In the genomic region with DNA sequence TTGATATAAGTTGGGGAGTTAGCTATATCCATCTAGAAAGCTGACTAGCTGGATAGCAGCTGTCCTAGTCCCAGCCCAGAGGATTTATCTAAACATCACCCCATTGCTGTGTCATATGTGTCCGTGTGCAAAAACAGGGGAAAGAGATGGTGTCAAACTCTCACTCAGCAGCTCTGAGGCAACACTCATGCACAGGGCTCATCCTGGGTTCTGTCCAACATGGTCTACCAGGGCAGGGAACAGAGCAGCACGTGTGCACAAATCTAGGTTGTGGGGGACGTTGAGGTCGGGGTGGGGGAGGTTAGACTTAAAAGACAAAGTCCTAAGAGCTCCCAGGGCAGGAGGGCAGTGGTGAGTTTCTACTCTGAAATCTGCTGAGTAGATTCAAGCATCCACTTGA, we compare ENCODE assay signal across 9 cellular contexts. TPM values are rescaled to one million over a fixed set of nuclear protein-coding genes. Genes with fewer than 3 reads are reported as not detected.
DNase-seq lines count a peak whose midpoint lies in the region; ATAC-seq and TF ChIP-seq lines count a peak whose summit lies in the region.
"Had no signal": no experiment of that assay in that cellular context is flagged by ENCODE, and none has a peak within 500 bp of the region (broad histone marks: within the 10 kb centered on the region; RNA-seq: fewer than 3 reads in every experiment).

No MANE protein-coding gene starts in this region.

- peaks cover 8 to 33% of the 10 kb centered on the region in 2 donors for H3K4me1 ChIP-seq in lung (ENCODE audit: control insufficient read depth in 2 of 2, insufficient read depth in 2 of 2, low read length in 2 of 2)
- H3K4me1 ChIP-seq in tibial artery: peaks cover 0 to 48% (median 37%) of the 10 kb centered on the region in 4 donors

- H3K27ac Mint-ChIP-seq in activated T-cell treated with anti-CD3 and anti-CD28 coated beads, Interleukin-2, amount 50 U/mL, for 72 hours: peak overlapping the region; percentile 98

- WGBS in lung, 2 donors: 64 to 89% methylated on average over 4 of the region's 4 CpGs

- no peak for DNase-seq in activated T-cell treated with anti-CD3 and anti-CD28 coated beads, Interleukin-2, amount 50 U/mL, for 72 hours
- DNase-seq in activated T-cell treated with anti-CD3 and anti-CD28 coated beads, Interleukin-2, amount 50 U/mL, for 4 hours: no peak
- DNase-seq in brain microvascular endothelial cell (no peak), lung (ENCODE audit: low spot score) (no peak), tibial artery (no peak), NCI-H2029 treated with DMSO at 0.1 percent for 48 hours (lab: John Stamatoyannopoulos, UW) (no peak)
- no peak for DNase-seq in stimulated activated CD4-positive, alpha-beta T cell treated with anti-CD3 and anti-CD28 coated beads, Interleukin-2, amount 100 ng/mL, for 24 hours
- DNase-seq: NCI-H1417 treated with DMSO at 0.1 percent for 48 hours had no signal

- no peaks in the 10 kb centered on the region for H3K27me3 Mint-ChIP-seq in activated T-cell treated with anti-CD3 and anti-CD28 coated beads, Interleukin-2, amount 50 U/mL, for 72 hours (ENCODE audit: low read depth)
- no peaks in the 10 kb centered on the region for H3K27me3 Mint-ChIP-seq in activated T-cell treated with anti-CD3 and anti-CD28 coated beads, Interleukin-2, amount 50 U/mL, for 4 hours (ENCODE audit: low read depth)

- in situ Hi-C loops in brain microvascular endothelial cell (cut with HindIII; ENCODE audit: low pct_ligation_motif_present, low sequenced_read_pairs): no loop called here

- H3K27me3 ChIP-seq in brain microvascular endothelial cell (replicated peaks) (no peaks in the 10 kb centered on the region), lung (ENCODE audit: control insufficient read depth, insufficient read depth) (no peaks in the 10 kb centered on the region), tibial artery (no peaks in the 10 kb centered on the region)

- ATAC-seq in activated T-cell treated with anti-CD3 and anti-CD28 coated beads, Interleukin-2, amount 50 U/mL, for 72 hours (replicated peaks in 1 of 2): no peak
- no peak for ATAC-seq in activated T-cell treated with anti-CD3 and anti-CD28 coated beads, Interleukin-2, amount 50 U/mL, for 4 hours
- ATAC-seq in lung (ENCODE audit: insufficient read depth, low FRiP score) (no peak), GM18861 (IDR thresholded peaks at IDR 0.05; ENCODE audit: unreplicated experiment) (no peak)

- H3K27ac ChIP-seq in brain microvascular endothelial cell: peak overlapping the region; percentile 97
- H3K27ac ChIP-seq in lung (ENCODE audit: low read depth in 1 of 2, low read length in 1 of 2): peak overlapping the region; percentile 24 to 85
- peak overlapping the region; percentile 70 to 78 for H3K27ac ChIP-seq in tibial artery

- H3K9me3 ChIP-seq in lung (ENCODE audit: control insufficient read depth in 2 of 2, insufficient read depth in 1 of 2, low read length in 1 of 2) (no peaks in the 10 kb centered on the region), tibial artery (no peaks in the 10 kb centered on the region)

- no peak overlapping the region for H3K4me3 ChIP-seq in brain microvascular endothelial cell (ENCODE audit: low read depth, low read length)
- H3K4me3 ChIP-seq in lung: no peak overlapping the region
- no peak overlapping the region for H3K4me3 ChIP-seq in tibial artery

- peaks cover 48% of the 10 kb centered on the region for H3K4me1 Mint-ChIP-seq in activated T-cell treated with anti-CD3 and anti-CD28 coated beads, Interleukin-2, amount 50 U/mL, for 72 hours (ENCODE audit: low read depth)
- peaks cover 43% of the 10 kb centered on the region for H3K4me1 Mint-ChIP-seq in activated T-cell treated with anti-CD3 and anti-CD28 coated beads, Interleukin-2, amount 50 U/mL, for 4 hours (ENCODE audit: low read depth)

- TF ChIP-seq CTCF in brain microvascular endothelial cell (IDR thresholded peaks at IDR 0.05; ENCODE audit: low read depth, low read length, missing control alignments) (no peak), lung (IDR thresholded peaks at IDR 0.05; ENCODE audit: control extremely low read depth, extremely low read depth) (no peak), tibial artery (IDR thresholded peaks at IDR 0.05) (no peak)

- H3K36me3 Mint-ChIP-seq in activated T-cell treated with anti-CD3 and anti-CD28 coated beads, Interleukin-2, amount 50 U/mL, for 72 hours (ENCODE audit: insufficient read depth in 2 of 2): peaks cover 5 to 12% of the 10 kb centered on the region in 2 donors
- peaks cover 46% of the 10 kb centered on the region for H3K36me3 Mint-ChIP-seq in activated T-cell treated with anti-CD3 and anti-CD28 coated beads, Interleukin-2, amount 50 U/mL, for 4 hours (ENCODE audit: insufficient read depth)

- H3K36me3 ChIP-seq in brain microvascular endothelial cell (replicated peaks): peaks cover 47% of the 10 kb centered on the region
- H3K36me3 ChIP-seq in lung (ENCODE audit: control insufficient read depth in 2 of 2, insufficient read depth in 2 of 2, low read length in 2 of 2): peaks cover 21 to 51% of the 10 kb centered on the region in 2 donors
- peaks cover 34 to 90% (median 57%) of the 10 kb centered on the region in 3 donors for H3K36me3 ChIP-seq in tibial artery

- H3K4me3 Mint-ChIP-seq in activated T-cell treated with anti-CD3 and anti-CD28 coated beads, Interleukin-2, amount 50 U/mL, for 72 hours: no peak overlapping the region
- H3K4me3 Mint-ChIP-seq in activated T-cell treated with anti-CD3 and anti-CD28 coated beads, Interleukin-2, amount 50 U/mL, for 4 hours: no peak overlapping the region

- H3K9me3 Mint-ChIP-seq in activated T-cell treated with anti-CD3 and anti-CD28 coated beads, Interleukin-2, amount 50 U/mL, for 72 hours: no peaks in the 10 kb centered on the region
- no peaks in the 10 kb centered on the region for H3K9me3 Mint-ChIP-seq in activated T-cell treated with anti-CD3 and anti-CD28 coated beads, Interleukin-2, amount 50 U/mL, for 4 hours

- intact Hi-C loops in tibial artery (cut with DNase I; ENCODE audit: low total_unique reads): no loop called here

RNA-seq across cellular contexts. Expression of a gene that starts 16.2 kb away (rescaled TPM):
- 10 to 100 TPM; 64.8 to 71.4 TPM for total RNA-seq in activated T-cell treated with anti-CD3 and anti-CD28 coated beads, Interleukin-2, amount 50 U/mL, for 72 hours
- total RNA-seq in activated T-cell treated with anti-CD3 and anti-CD28 coated beads, Interleukin-2, amount 50 U/mL, for 4 hours: 10 to 100 TPM; 50.9 to 60.2 (median 57.8) TPM
- 10 to 100 TPM; 48.3 to 65.2 TPM for total RNA-seq in lung
- 10 to 100 TPM; 25.0 to 42.3 TPM for polyA plus RNA-seq in lung

RNA-seq across cellular contexts. Expression of a gene that starts 28.9 kb away (rescaled TPM):
- 10 to 100 TPM; 39.9 to 40.3 TPM for total RNA-seq in activated T-cell treated with anti-CD3 and anti-CD28 coated beads, Interleukin-2, amount 50 U/mL, for 72 hours
- 10 to 100 TPM; 25.3 to 27.5 (median 25.9) TPM for total RNA-seq in activated T-cell treated with anti-CD3 and anti-CD28 coated beads, Interleukin-2, amount 50 U/mL, for 4 hours
- total RNA-seq in lung: 10 to 100 TPM; 14.0 to 31.2 TPM
- 10 to 100 TPM in 1 of 2 donors, 1 to 10 TPM in 1; 9.6 to 13.7 TPM for polyA plus RNA-seq in lung

RNA-seq across cellular contexts. Expression of a gene that starts 36.1 kb away (rescaled TPM):
- total RNA-seq in activated T-cell treated with anti-CD3 and anti-CD28 coated beads, Interleukin-2, amount 50 U/mL, for 72 hours: 10 to 100 TPM; 67.6 to 95.4 TPM
- 10 to 100 TPM; 48.7 to 58.6 (median 50.9) TPM for total RNA-seq in activated T-cell treated with anti-CD3 and anti-CD28 coated beads, Interleukin-2, amount 50 U/mL, for 4 hours
- 10 to 100 TPM; 40.2 to 40.3 TPM for total RNA-seq in lung
- polyA plus RNA-seq in lung: 10 to 100 TPM; 16.6 to 29.0 TPM

RNA-seq across cellular contexts. Expression of a gene that starts 56.5 kb away (rescaled TPM):
- 100 to 1,000 TPM; 168 to 205 TPM for total RNA-seq in activated T-cell treated with anti-CD3 and anti-CD28 coated beads, Interleukin-2, amount 50 U/mL, for 72 hours
- 100 to 1,000 TPM; 336 to 368 (median 350) TPM for total RNA-seq in activated T-cell treated with anti-CD3 and anti-CD28 coated beads, Interleukin-2, amount 50 U/mL, for 4 hours
- total RNA-seq in lung: 100 to 1,000 TPM in 1 of 2 donors, 10 to 100 TPM in 1; 96.9 to 147 TPM
- 100 to 1,000 TPM; 209 to 212 TPM for polyA plus RNA-seq in lung
